ENCODE assay signal across 8 cellular contexts in the genomic region with DNA sequence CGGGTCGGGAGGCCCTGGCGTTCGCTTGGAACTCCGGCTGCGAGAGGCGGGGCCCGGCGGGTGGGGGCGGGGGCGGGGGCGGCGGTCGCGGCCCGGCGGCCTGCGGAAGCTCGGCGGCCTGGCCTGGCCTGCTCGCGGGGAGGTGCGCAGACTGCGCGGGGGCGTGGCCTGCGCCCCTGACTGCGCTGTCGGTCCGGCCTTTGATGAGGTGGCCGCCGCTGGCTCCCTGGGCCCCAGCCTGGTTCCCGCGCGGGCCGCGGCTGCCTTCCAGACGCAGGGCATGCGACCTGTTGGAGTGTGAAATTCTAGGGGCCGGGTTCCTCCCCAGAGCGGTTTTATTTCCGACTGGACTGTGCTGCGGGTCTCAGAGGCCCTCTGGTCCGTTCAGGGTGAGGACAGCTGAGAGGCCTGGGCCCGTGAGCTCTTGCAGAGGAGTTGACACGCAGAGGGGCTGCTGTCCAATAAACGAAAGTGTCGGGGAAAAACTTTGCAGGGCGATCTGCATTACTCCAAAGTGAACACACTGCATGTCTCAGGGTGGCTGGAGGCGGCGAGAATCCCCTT. TPM values are rescaled to one million over a fixed set of nuclear protein-coding genes. Genes with fewer than 3 reads are reported as not detected.
DNase-seq lines count a peak whose midpoint lies in the region; ATAC-seq, FAIRE-seq and TF ChIP-seq lines count a peak whose summit lies in the region.

No MANE protein-coding gene starts in this region.

- H3K9me3 ChIP-seq in WERI-Rb-1 (ENCODE audit: severe bottlenecking) (no peaks in the 10 kb centered on the region), keratinocyte (ENCODE audit: control insufficient read depth, low read depth, low read length) (no peaks in the 10 kb centered on the region)

- DNase-seq in NCI-H524 (lab: John Stamatoyannopoulos, UW) (peak; percentile 55 to 73), NCI-H524 treated with DMSO at 0.1 percent for 48 hours (lab: John Stamatoyannopoulos, UW) (no peak), NCI-H146 treated with DMSO at 0.1 percent for 48 hours (lab: John Stamatoyannopoulos, UW; ENCODE audit: unreplicated experiment) (peak; percentile 50), WERI-Rb-1 (peak; percentile 89), keratinocyte (ENCODE audit: low read depth, low spot score) (no peak)
- peak; percentile 58 for DNase-seq in central memory CD4-positive, alpha-beta T cell
- DNase-seq in stimulated activated CD4-positive, alpha-beta T cell treated with anti-CD3 and anti-CD28 coated beads, Interleukin-12 subunit alpha, Interleukin-12 subunit beta, amount 100 ng/mL, for 4 hours = peak; percentile 63

- no peaks in the 10 kb centered on the region for H3K9me1 ChIP-seq in keratinocyte (ENCODE audit: control insufficient read depth, extremely low read depth, insufficient read depth, low read length)

- H3K79me2 ChIP-seq in keratinocyte (ENCODE audit: control insufficient read depth, insufficient read depth, low read length) = peaks cover 41% of the 10 kb centered on the region

- H3K27ac ChIP-seq in WERI-Rb-1 = peak overlapping the region; percentile 97
- peak overlapping the region; percentile 86 for H3K27ac ChIP-seq in keratinocyte (ENCODE audit: control insufficient read depth, insufficient read depth, low read length)

- H2AFZ ChIP-seq in keratinocyte (ENCODE audit: control insufficient read depth, low read length) = peak overlapping the region; percentile 71

- H3K4me1 ChIP-seq in keratinocyte (ENCODE audit: control insufficient read depth, extremely low read depth, insufficient read depth, low read length) = peaks cover 25% of the 10 kb centered on the region

- dilution Hi-C loops in keratinocyte (cut with MboI; ENCODE audit: extremely low pct_ligation_motif_present, low sequenced_read_pairs) = no loop called here

- no peak for FAIRE-seq in keratinocyte (lab: Jason Lieb, UNC)

- peak overlapping the region; percentile 90 for H3K9ac ChIP-seq in keratinocyte (ENCODE audit: control insufficient read depth, extremely low read depth, insufficient read depth, low read length)

- H3K4me3 ChIP-seq in WERI-Rb-1 (ENCODE audit: low read depth, low read length) = peak overlapping the region; percentile 95
- peak overlapping the region; percentile 95 to 99 (median 97) for H3K4me3 ChIP-seq in keratinocyte (ENCODE audit: control insufficient read depth in 2 of 3, extremely low read depth in 1 of 3, insufficient read depth in 2 of 3, low read depth in 1 of 3, low read length in 3 of 3)

- ATAC-seq in HG02759 (IDR thresholded peaks at IDR 0.05; ENCODE audit: unreplicated experiment) = peak; percentile 77

- H3K4me2 ChIP-seq in keratinocyte (ENCODE audit: control insufficient read depth, extremely low read depth, insufficient read depth, low read depth, low read length) = peak overlapping the region; percentile 96

- H3K27me3 ChIP-seq in WERI-Rb-1 (ENCODE audit: insufficient read depth, low read depth, severe bottlenecking) (no peaks in the 10 kb centered on the region), keratinocyte (ENCODE audit: control insufficient read depth, extremely low read depth, insufficient read depth, low read length) (no peaks in the 10 kb centered on the region)

- TF ChIP-seq CTCF in WERI-Rb-1 (IDR thresholded peaks at IDR 0.05; ENCODE audit: low read depth, low read length) = no peak
- no peak for TF ChIP-seq CTCF in keratinocyte (optimal IDR thresholded peaks at IDR 0.05 in 1 of 3, IDR thresholded peaks at IDR 0.05 in 1 of 3, conservative IDR thresholded peaks at IDR 0.05 in 1 of 3; ENCODE audit: extremely low read depth in 1 of 3, insufficient read depth in 2 of 3, low read length in 3 of 3)

- H3K36me3 ChIP-seq in WERI-Rb-1 = peaks cover 31% of the 10 kb centered on the region
- peaks cover 8 to 9% of the 10 kb centered on the region in 2 experiments for H3K36me3 ChIP-seq in keratinocyte (ENCODE audit: control insufficient read depth in 2 of 2, extremely low read depth in 1 of 2, insufficient read depth in 2 of 2, low read length in 2 of 2)

- peaks cover 7% of the 10 kb centered on the region for H4K20me1 ChIP-seq in keratinocyte (ENCODE audit: control insufficient read depth, extremely low read depth, insufficient read depth, low read length)

RNA-seq across cellular contexts. Expression of gene NRBP1, which starts 0.6 kb away (rescaled TPM):
- polyA plus RNA-seq in keratinocyte = 144 to 157 TPM (median 148 TPM) in 3 replicates
- polyA plus RNA-seq in keratinocyte (2011; ENCODE audit: low read depth) = 214 TPM
- 119 and 140 TPM in 2 replicates for polyA plus RNA-seq in keratinocyte (2011; cell fraction: cytosol; rRNA removed)
- polyA plus RNA-seq in keratinocyte (2011; cell fraction: nucleus; rRNA removed) = 107 and 113 TPM in 2 replicates
- 89.9 and 92.1 TPM in 2 replicates for polyA plus RNA-seq in keratinocyte (2012; ENCODE audit: low replicate concordance)
- 138 to 176 TPM (median 147 TPM) in 3 replicates for polyA minus RNA-seq in keratinocyte
- 83.1 TPM for polyA minus RNA-seq in keratinocyte (2011; cell fraction: cytosol; rRNA and poly(A)+ RNA removed)
- polyA minus RNA-seq in keratinocyte (2011; cell fraction: nucleus; rRNA and poly(A)+ RNA removed) = 39.9 and 63.2 TPM in 2 replicates

RNA-seq across cellular contexts. Expression of gene KRTCAP3, which starts 13.1 kb away (rescaled TPM):
- polyA plus RNA-seq in keratinocyte = 8.6 to 22.9 TPM (median 14.7 TPM) in 3 replicates
- polyA plus RNA-seq in keratinocyte (2011; ENCODE audit: low read depth) = 5.3 TPM
- polyA plus RNA-seq in keratinocyte (2011; cell fraction: cytosol; rRNA removed) = 9.6 and 16.4 TPM in 2 replicates
- polyA plus RNA-seq in keratinocyte (2011; cell fraction: nucleus; rRNA removed) = 13.2 and 15.4 TPM in 2 replicates
- 14.8 and 29.9 TPM in 2 replicates for polyA plus RNA-seq in keratinocyte (2012; ENCODE audit: low replicate concordance)
- polyA minus RNA-seq in keratinocyte = 4.7 to 13.2 TPM (median 7.1 TPM) in 3 replicates
- 6.1 TPM for polyA minus RNA-seq in keratinocyte (2011; cell fraction: cytosol; rRNA and poly(A)+ RNA removed)
- 2.4 and 3.1 TPM in 2 replicates for polyA minus RNA-seq in keratinocyte (2011; cell fraction: nucleus; rRNA and poly(A)+ RNA removed)

RNA-seq across cellular contexts. Expression of gene PPM1G, which starts 19.7 kb away (rescaled TPM):
- 31.8 to 86.8 TPM (median 55.5 TPM) in 3 replicates for polyA plus RNA-seq in keratinocyte
- polyA plus RNA-seq in keratinocyte (2011; ENCODE audit: low read depth) = 54.9 TPM
- 44.3 and 56.2 TPM in 2 replicates for polyA plus RNA-seq in keratinocyte (2011; cell fraction: cytosol; rRNA removed)
- polyA plus RNA-seq in keratinocyte (2011; cell fraction: nucleus; rRNA removed) = 50.1 and 50.4 TPM in 2 replicates
- polyA plus RNA-seq in keratinocyte (2012; ENCODE audit: low replicate concordance) = 56.2 and 101 TPM in 2 replicates
- 36.7 to 58.7 TPM (median 46.5 TPM) in 3 replicates for polyA minus RNA-seq in keratinocyte
- 52.4 TPM for polyA minus RNA-seq in keratinocyte (2011; cell fraction: cytosol; rRNA and poly(A)+ RNA removed)
- 16.7 and 24.4 TPM in 2 replicates for polyA minus RNA-seq in keratinocyte (2011; cell fraction: nucleus; rRNA and poly(A)+ RNA removed)

RNA-seq across cellular contexts. Expression of gene ZNF513, which starts 48.5 kb away (rescaled TPM):
- 8.8 to 14.3 TPM (median 8.9 TPM) in 3 replicates for polyA plus RNA-seq in keratinocyte
- 4.3 TPM for polyA plus RNA-seq in keratinocyte (2011; ENCODE audit: low read depth)
- polyA plus RNA-seq in keratinocyte (2011; cell fraction: cytosol; rRNA removed) = 3.5 and 8.7 TPM in 2 replicates
- 24.3 and 30.8 TPM in 2 replicates for polyA plus RNA-seq in keratinocyte (2011; cell fraction: nucleus; rRNA removed)
- 8.9 and 9.5 TPM in 2 replicates for polyA plus RNA-seq in keratinocyte (2012; ENCODE audit: low replicate concordance)
- 3.8 to 11.4 TPM (median 4.2 TPM) in 3 replicates for polyA minus RNA-seq in keratinocyte
- 12.9 TPM for polyA minus RNA-seq in keratinocyte (2011; cell fraction: cytosol; rRNA and poly(A)+ RNA removed)
- 5.7 and 6.2 TPM in 2 replicates for polyA minus RNA-seq in keratinocyte (2011; cell fraction: nucleus; rRNA and poly(A)+ RNA removed)

RNA-seq across cellular contexts. Expression of gene SNX17, which starts 58.6 kb away (rescaled TPM):
- 79.4 to 101 TPM (median 83.3 TPM) in 3 replicates for polyA plus RNA-seq in keratinocyte
- 20.1 TPM for polyA plus RNA-seq in keratinocyte (2011; ENCODE audit: low read depth)
- 69.2 and 86.4 TPM in 2 replicates for polyA plus RNA-seq in keratinocyte (2011; cell fraction: cytosol; rRNA removed)
- polyA plus RNA-seq in keratinocyte (2011; cell fraction: nucleus; rRNA removed) = 79.1 and 81.2 TPM in 2 replicates
- 43.6 and 90.3 TPM in 2 replicates for polyA plus RNA-seq in keratinocyte (2012; ENCODE audit: low replicate concordance)
- polyA minus RNA-seq in keratinocyte = 79.1 to 86.3 TPM (median 84.0 TPM) in 3 replicates
- polyA minus RNA-seq in keratinocyte (2011; cell fraction: cytosol; rRNA and poly(A)+ RNA removed) = 106 TPM
- 30.5 and 33.0 TPM in 2 replicates for polyA minus RNA-seq in keratinocyte (2011; cell fraction: nucleus; rRNA and poly(A)+ RNA removed)

Comparison
In these comparisons a context has a peak if more than half of its experiments do, and no peak if none do; other contexts are left out.
1. DNase-seq: peak in NCI-H524 (2 of 2), NCI-H146 treated with DMSO at 0.1 percent for 48 hours (single experiment), WERI-Rb-1 (single experiment), central memory CD4-positive, alpha-beta T cell (single experiment) and stimulated activated CD4-positive, alpha-beta T cell treated with anti-CD3 and anti-CD28 coated beads, Interleukin-12 subunit alpha, Interleukin-12 subunit beta, amount 100 ng/mL, for 4 hours (single experiment); none in NCI-H524 treated with DMSO at 0.1 percent for 48 hours (single experiment) and keratinocyte (single experiment).